ENCODE assay signal across 25 cellular contexts in the genomic region with DNA sequence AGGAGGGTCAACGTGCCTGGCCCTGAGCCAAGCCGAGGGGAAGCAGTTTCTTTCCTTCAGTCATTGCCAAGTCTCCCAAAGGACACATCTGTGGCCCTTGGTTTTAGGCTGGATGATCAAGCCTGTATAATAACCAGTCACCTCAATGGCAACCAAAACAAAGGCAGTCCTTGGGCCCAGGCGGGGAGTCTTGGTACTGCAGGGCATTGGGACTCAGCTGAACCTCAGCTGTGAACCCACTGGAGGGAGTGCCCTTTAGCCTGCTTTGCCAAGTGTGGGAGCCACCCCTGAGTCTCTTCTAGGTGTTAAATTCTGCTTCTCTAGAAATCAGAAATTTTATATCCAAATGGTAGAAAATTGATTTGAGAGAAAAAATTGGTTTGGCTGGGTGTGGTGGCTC.
"Had no signal": no experiment of that assay in that cellular context is flagged by ENCODE, and none has a peak within 500 bp of the region (broad histone marks: within the 10 kb centered on the region; RNA-seq: fewer than 3 reads in every experiment).

No MANE protein-coding gene starts in this region.

- H3K9me3 Mint-ChIP-seq: activated CD4-positive, alpha-beta T cell treated with anti-CD3 and anti-CD28 coated beads, Interleukin-2, amount 10 ng/mL, durations not matched to agents 7 days and 5 days; activated T-cell treated with anti-CD3 and anti-CD28 coated beads, Interleukin-2, amount 50 U/mL, for 72 hours; central memory CD8-positive, alpha-beta T cell; immature natural killer cell; neural crest cell; stimulated activated naive CD8-positive, alpha-beta T cell treated with anti-CD3 and anti-CD28 coated beads, Interleukin-15, amount 100 ng/mL, for 72 hours had no signal

- ATAC-seq: activated CD4-positive, CD25-positive, alpha-beta regulatory T cell treated with anti-CD3 and anti-CD28 coated beads, Interleukin-2, amount 50 U/mL, for 24 hours; activated T-cell treated with anti-CD3 and anti-CD28 coated beads, Interleukin-2, amount 50 U/mL, for 72 hours; heart left ventricle; right cardiac atrium; stimulated activated naive CD8-positive, alpha-beta T cell treated with anti-CD3 and anti-CD28 coated beads, Interleukin-15, amount 100 ng/mL, for 72 hours had no signal

- H3K27ac Mint-ChIP-seq: activated CD4-positive, alpha-beta T cell treated with anti-CD3 and anti-CD28 coated beads, Interleukin-2, amount 10 ng/mL, durations not matched to agents 7 days and 5 days; activated T-cell treated with anti-CD3 and anti-CD28 coated beads, Interleukin-2, amount 50 U/mL, for 72 hours; immature natural killer cell; stimulated activated naive CD8-positive, alpha-beta T cell treated with anti-CD3 and anti-CD28 coated beads, Interleukin-15, amount 100 ng/mL, for 72 hours had no signal

- H3K27me3 ChIP-seq: heart left ventricle, suprapubic skin, transverse colon, vagina had no signal

- H3K4me1 ChIP-seq: prostate gland, suprapubic skin, vagina had no signal

- DNase-seq: activated CD4-positive, alpha-beta T cell treated with anti-CD3 and anti-CD28 coated beads, Interleukin-2, amount 10 ng/mL, durations not matched to agents 7 days and 5 days; activated CD8-positive, alpha-beta memory T cell treated with anti-CD3 and anti-CD28 coated beads for 24 hours; activated CD8-positive, alpha-beta memory T cell treated with anti-CD3 and anti-CD28 coated beads, Interleukin-2, amount 50 U/mL, for 48 hours; activated effector memory CD4-positive, alpha-beta T cell treated with anti-CD3 and anti-CD28 coated beads, Interleukin-2, amount 50 U/mL, for 16 hours; activated naive CD4-positive, alpha-beta T cell treated with anti-CD3 and anti-CD28 coated beads, Interleukin-2, amount 50 U/mL, for 16 hours; activated T-cell treated with anti-CD3 and anti-CD28 coated beads, Interleukin-2, amount 50 U/mL, for 72 hours; aorta; cortex of kidney; heart left ventricle; immature natural killer cell; kidney glomerular epithelial cell; left ventricle myocardium inferior; mammary epithelial cell; stimulated activated CD4-positive, alpha-beta T cell treated with anti-CD3 and anti-CD28 coated beads, Interleukin-15, amount 100 ng/mL, for 24 hours; stimulated activated CD4-positive, alpha-beta T cell treated with anti-CD3 and anti-CD28 coated beads, Interleukin-4, amount 100 ng/mL, for 1 hour; stimulated activated naive CD8-positive, alpha-beta T cell treated with anti-CD3 and anti-CD28 coated beads, Interleukin-15, amount 100 ng/mL, for 72 hours; transverse colon had no signal

- H3K4me3 Mint-ChIP-seq: activated CD4-positive, alpha-beta T cell treated with anti-CD3 and anti-CD28 coated beads, Interleukin-2, amount 10 ng/mL, durations not matched to agents 7 days and 5 days; activated T-cell treated with anti-CD3 and anti-CD28 coated beads, Interleukin-2, amount 50 U/mL, for 72 hours; central memory CD8-positive, alpha-beta T cell; immature natural killer cell; neural crest cell; stimulated activated naive CD8-positive, alpha-beta T cell treated with anti-CD3 and anti-CD28 coated beads, Interleukin-15, amount 100 ng/mL, for 72 hours had no signal

- H3K27ac ChIP-seq: heart left ventricle, left ventricle myocardium inferior, prostate gland, skin epidermis, suprapubic skin, transverse colon, vagina had no signal

- H3K36me3 ChIP-seq: prostate gland had no signal

- H3K4me1 Mint-ChIP-seq: activated CD4-positive, alpha-beta T cell treated with anti-CD3 and anti-CD28 coated beads, Interleukin-2, amount 10 ng/mL, durations not matched to agents 7 days and 5 days; central memory CD8-positive, alpha-beta T cell; stimulated activated naive CD8-positive, alpha-beta T cell treated with anti-CD3 and anti-CD28 coated beads, Interleukin-15, amount 100 ng/mL, for 72 hours had no signal

- H3K4me3 ChIP-seq: heart left ventricle, left ventricle myocardium inferior, prostate gland, skin epidermis, suprapubic skin, transverse colon, vagina had no signal

- H3K27me3 Mint-ChIP-seq: activated CD4-positive, alpha-beta T cell treated with anti-CD3 and anti-CD28 coated beads, Interleukin-2, amount 10 ng/mL, durations not matched to agents 7 days and 5 days; central memory CD8-positive, alpha-beta T cell; stimulated activated naive CD8-positive, alpha-beta T cell treated with anti-CD3 and anti-CD28 coated beads, Interleukin-15, amount 100 ng/mL, for 72 hours had no signal

- H3K9me3 ChIP-seq: heart left ventricle, left ventricle myocardium inferior, prostate gland, suprapubic skin, transverse colon, vagina had no signal
